17 cellular contexts compared by ENCODE assay signal in genomic region chr10:128875955-128876354, GRCh38.
DNase-seq lines count a peak whose midpoint lies in the region; ATAC-seq and TF ChIP-seq lines count a peak whose summit lies in the region.
"Had no signal": no experiment of that assay in that cellular context is flagged by ENCODE, and none has a peak within 500 bp of the region (broad histone marks: within the 10 kb centered on the region; RNA-seq: fewer than 3 reads in every experiment).

No MANE protein-coding gene starts in this region.

- DNase-seq in Ammon's horn (ENCODE audit: low spot score) (peak; percentile 16), cardiac fibroblast (ENCODE audit: low read depth in 2 of 2) (peak; percentile 16 to 79), left cardiac atrium (peak; percentile 63), sciatic nerve (ENCODE audit: low spot score) (peak; percentile 56), NCI-H2227 treated with DMSO at 0.1 percent for 48 hours (lab: John Stamatoyannopoulos, UW) (no peak), HK-2 (ENCODE audit: unreplicated experiment) (no peak)
- DNase-seq in activated CD4-positive, alpha-beta memory T cell treated with anti-CD3 and anti-CD28 coated beads for 36 hours = no peak
- DNase-seq in stimulated activated CD4-positive, alpha-beta T cell treated with anti-CD3 and anti-CD28 coated beads, Interleukin-4, amount 100 ng/mL, for 4 hours = no peak
- DNase-seq: activated CD4-positive, alpha-beta T cell treated with anti-CD3 and anti-CD28 coated beads, Interleukin-2, amount 50 U/mL, for 4 hours; Calu3; effector CD8-positive, alpha-beta T cell; naive thymus-derived CD8-positive, alpha-beta T cell; NCI-H1048; retina had no signal

- CTCF ChIA-PET in activated CD4-positive, alpha-beta memory T cell treated with anti-CD3 and anti-CD28 coated beads for 36 hours (lab: Charles Lee) = no interaction called here

- ATAC-seq in left cardiac atrium (peak; percentile 38 to 97), sciatic nerve (peak; percentile 86)
- ATAC-seq: naive thymus-derived CD8-positive, alpha-beta T cell; stimulated activated effector memory CD8-positive, alpha-beta T cell treated with anti-CD3 and anti-CD28 coated beads, Interleukin-12 subunit alpha, Interleukin-12 subunit beta, amount 100 ng/mL, for 72 hours had no signal

- intact Hi-C loops in left cardiac atrium (cut with DNase I) = no loop called here
- intact Hi-C loops in sciatic nerve (cut with DNase I) = no loop called here
- intact Hi-C loops in activated CD4-positive, alpha-beta memory T cell treated with anti-CD3 and anti-CD28 coated beads for 36 hours (cut with micrococcal nuclease) = no loop called here

- no peaks in the 10 kb centered on the region for H3K36me3 Mint-ChIP-seq in activated CD4-positive, alpha-beta memory T cell treated with anti-CD3 and anti-CD28 coated beads for 36 hours
- H3K36me3 Mint-ChIP-seq: naive thymus-derived CD8-positive, alpha-beta T cell; stimulated activated effector memory CD8-positive, alpha-beta T cell treated with anti-CD3 and anti-CD28 coated beads, Interleukin-12 subunit alpha, Interleukin-12 subunit beta, amount 100 ng/mL, for 72 hours had no signal

- H3K4me1 Mint-ChIP-seq in activated CD4-positive, alpha-beta memory T cell treated with anti-CD3 and anti-CD28 coated beads for 36 hours (ENCODE audit: low read depth) = no peaks in the 10 kb centered on the region
- H3K4me1 Mint-ChIP-seq: stimulated activated effector memory CD8-positive, alpha-beta T cell treated with anti-CD3 and anti-CD28 coated beads, Interleukin-12 subunit alpha, Interleukin-12 subunit beta, amount 100 ng/mL, for 72 hours had no signal

- H3K27me3 Mint-ChIP-seq in activated CD4-positive, alpha-beta memory T cell treated with anti-CD3 and anti-CD28 coated beads for 36 hours = peaks cover 3% of the 10 kb centered on the region

- TF ChIP-seq CTCF in cardiac fibroblast (IDR thresholded peaks at IDR 0.05; ENCODE audit: low read depth, low read length) = no peak

- H3K27ac Mint-ChIP-seq in activated CD4-positive, alpha-beta memory T cell treated with anti-CD3 and anti-CD28 coated beads for 36 hours = no peak overlapping the region
- H3K27ac Mint-ChIP-seq: naive thymus-derived CD8-positive, alpha-beta T cell; stimulated activated effector memory CD8-positive, alpha-beta T cell treated with anti-CD3 and anti-CD28 coated beads, Interleukin-12 subunit alpha, Interleukin-12 subunit beta, amount 100 ng/mL, for 72 hours had no signal

- no peak overlapping the region for H3K4me3 ChIP-seq in cardiac fibroblast (replicated peaks in 1 of 2; ENCODE audit: low read depth in 2 of 2, low read length in 2 of 2)
- H3K4me3 ChIP-seq: ascending aorta, SJSA1 had no signal

- H3K9me3 Mint-ChIP-seq in activated CD4-positive, alpha-beta memory T cell treated with anti-CD3 and anti-CD28 coated beads for 36 hours = no peaks in the 10 kb centered on the region

- no peak overlapping the region for H3K4me3 Mint-ChIP-seq in activated CD4-positive, alpha-beta memory T cell treated with anti-CD3 and anti-CD28 coated beads for 36 hours
- H3K4me3 Mint-ChIP-seq: naive thymus-derived CD8-positive, alpha-beta T cell; stimulated activated effector memory CD8-positive, alpha-beta T cell treated with anti-CD3 and anti-CD28 coated beads, Interleukin-12 subunit alpha, Interleukin-12 subunit beta, amount 100 ng/mL, for 72 hours had no signal

- POLR2A ChIA-PET in activated CD4-positive, alpha-beta memory T cell treated with anti-CD3 and anti-CD28 coated beads for 36 hours (lab: Charles Lee) = no interaction called here

Comparison
In these comparisons a context has a peak if more than half of its experiments do, and no peak if none do; other contexts are left out.
1. DNase-seq: peak in Ammon's horn (single experiment), cardiac fibroblast (2 of 2), left cardiac atrium (single experiment) and sciatic nerve (single experiment); none in NCI-H2227 treated with DMSO at 0.1 percent for 48 hours (single experiment), HK-2 (single experiment), activated CD4-positive, alpha-beta memory T cell treated with anti-CD3 and anti-CD28 coated beads for 36 hours (single experiment) and stimulated activated CD4-positive, alpha-beta T cell treated with anti-CD3 and anti-CD28 coated beads, Interleukin-4, amount 100 ng/mL, for 4 hours (0 of 2).